7 cellular contexts compared by ENCODE assay signal in genomic region chr4:52711834-52712171, GRCh38. TPM values are rescaled to one million over a fixed set of nuclear protein-coding genes. Genes with fewer than 3 reads are reported as not detected.
DNase-seq lines count a peak whose midpoint lies in the region; ATAC-seq and TF ChIP-seq lines count a peak whose summit lies in the region.

No MANE protein-coding gene starts in this region.

- H3K4me1 ChIP-seq in hepatocyte (ENCODE audit: insufficient read depth) (peaks cover 17% of the 10 kb centered on the region), transverse colon (peaks cover 16 to 31% (median 20%) of the 10 kb centered on the region in 4 donors)

- 26% methylated on average over 9 of the region's 9 CpGs for WGBS in hepatocyte (ENCODE audit: low lambda C conversion rate, missing lambda C conversion rate)
- WGBS in transverse colon (ENCODE audit: low coverage in 1 of 2), 2 donors: 0 to 26% methylated on average over 1 to 9 of the region's 9 CpGs

- peak overlapping the region; percentile 73 for H2AFZ ChIP-seq in hepatocyte

- H3K79me2 ChIP-seq in hepatocyte: peaks cover 23% of the 10 kb centered on the region

- no peak for TF ChIP-seq POLR2A in transverse colon (IDR thresholded peaks at IDR 0.05)

- H3K4me3 ChIP-seq in hepatocyte (no peak overlapping the region), transverse colon (peak overlapping the region in 2 of 4 donors; percentile 82 to 90)

- no peak for DNase-seq in hepatocyte (ENCODE audit: low spot score)
- DNase-seq in transverse colon: no peak
- no peak for DNase-seq in C1 segment of cervical spinal cord (lab: John Stamatoyannopoulos, UW)

- H3K27ac ChIP-seq in hepatocyte (peak overlapping the region; percentile 28), transverse colon (peak overlapping the region; percentile 66 to 97 (median 96))

- intact Hi-C loops in transverse colon (cut with DNase I; ENCODE audit: low total_unique reads): no loop called here

- H3K27me3 ChIP-seq in hepatocyte (no peaks in the 10 kb centered on the region), transverse colon (no peaks in the 10 kb centered on the region)

- peaks cover 9% of the 10 kb centered on the region for H4K20me1 ChIP-seq in hepatocyte (ENCODE audit: insufficient read depth, poor library complexity, severe bottlenecking)

- in situ Hi-C loops in transverse colon (cut with MboI; ENCODE audit: low pct_ligation_motif_present in 1 of 4, low pct_unique_long_range_greater_than_20kb in 1 of 4, low sequenced_read_pairs in 3 of 4): loop anchor here in 1 of 4 donors (25.0 kb wide), 1 partner anchor 650 kb away; the partner anchor contains the start of gene SCFD2

- H3K9me3 ChIP-seq in hepatocyte (ENCODE audit: low read depth) (no peaks in the 10 kb centered on the region), transverse colon (no peaks in the 10 kb centered on the region)

- peak overlapping the region; percentile 72 for H3K4me2 ChIP-seq in hepatocyte

- no peaks in the 10 kb centered on the region for H3K9me2 ChIP-seq in hepatocyte (replicated peaks; ENCODE audit: insufficient read depth)

- TF ChIP-seq EP300 in transverse colon (IDR thresholded peaks at IDR 0.05; ENCODE audit: low read depth): no peak

- H3K36me3 ChIP-seq in hepatocyte (replicated peaks; ENCODE audit: insufficient read depth, low read depth) (no peaks in the 10 kb centered on the region), transverse colon (peaks cover 0 to 10% (median 3%) of the 10 kb centered on the region in 4 donors)

- ATAC-seq in GM18873 (IDR thresholded peaks at IDR 0.05; ENCODE audit: low FRiP score, unreplicated experiment) (peak; percentile 3), HG02678 (IDR thresholded peaks at IDR 0.05; ENCODE audit: unreplicated experiment) (peak; percentile 3), SK-N-SH treated with all-trans-retinoic acid at 6 μM for 48 hours (peak; percentile 25), HG03457 (IDR thresholded peaks at IDR 0.05; ENCODE audit: unreplicated experiment) (no peak)

- TF ChIP-seq CTCF in hepatocyte (IDR thresholded peaks at IDR 0.05; ENCODE audit: poor library complexity) (no peak), transverse colon (IDR thresholded peaks at IDR 0.05) (no peak)

TF ChIP-seq in SK-N-SH treated with all-trans-retinoic acid at 6 μM for 48 hours, 23 proteins besides CTCF, POLR2A, EP300 and RAD21:
- TF ChIP-seq SNAI2 (CRISPR knock-in tag; IDR thresholded peaks at IDR 0.05) (no peak), OSR1 (CRISPR knock-in tag; IDR thresholded peaks at IDR 0.05) (no peak)

RNA-seq across cellular contexts. Expression of gene ERVMER34-1, which starts 39.4 kb away (rescaled TPM):
- 4.6 and 8.0 TPM in 2 replicates for total RNA-seq in hepatocyte
- polyA plus RNA-seq in hepatocyte: 1.3 and 3.3 TPM in 2 replicates
- under 1 TPM in 3 of 4 donors, not detected in 1; 0.20 to 0.32 (median 0.27) TPM for total RNA-seq in transverse colon

RNA-seq across cellular contexts. Expression of gene USP46, which starts 52.7 kb away (rescaled TPM):
- 34.0 and 36.3 TPM in 2 replicates for total RNA-seq in hepatocyte
- 17.8 and 20.7 TPM in 2 replicates for polyA plus RNA-seq in hepatocyte
- 1 to 10 TPM; 6.0 to 7.6 (median 6.8) TPM for total RNA-seq in transverse colon
